ENCODE assay signal across 8 cellular contexts in the genomic region with DNA sequence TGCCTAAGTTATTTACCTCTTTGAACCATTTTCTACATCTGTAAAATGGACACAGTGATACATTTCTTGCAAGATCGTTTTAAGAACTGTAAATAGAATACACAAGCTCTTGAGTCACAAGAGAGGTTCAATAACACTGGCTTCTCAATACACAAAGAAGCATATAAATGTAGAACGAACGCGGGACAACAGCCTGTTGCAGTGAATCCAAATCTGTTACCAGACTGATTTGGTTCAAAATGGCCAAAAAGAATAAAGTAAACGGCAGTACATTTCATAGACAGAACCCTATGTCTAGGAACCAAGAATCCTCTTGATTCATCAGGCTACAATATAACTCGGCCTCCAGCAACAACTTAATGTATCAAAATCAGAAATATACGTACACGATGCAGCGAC. TPM values are rescaled to one million over a fixed set of nuclear protein-coding genes. Genes with fewer than 3 reads are reported as not detected.
DNase-seq lines count a peak whose midpoint lies in the region; ATAC-seq and TF ChIP-seq lines count a peak whose summit lies in the region.

No MANE protein-coding gene starts in this region.

- intact Hi-C loops in activated CD4-positive, alpha-beta T cell treated with anti-CD3 and anti-CD28 coated beads for 36 hours (cut with DNase I, micrococcal nuclease) = loop anchor here in 1 of 2 experiments (2.0 to 5.0 kb wide), 3 partner anchors 88 to 321 kb away; no protein-coding TSS in a partner anchor

- peak overlapping the region; percentile 76 for H3K4me3 ChIP-seq in LNCaP clone FGC (ENCODE audit: low read depth, low read length)
- H3K4me3 ChIP-seq in osteoblast (ENCODE audit: insufficient read depth, low read length) = peak overlapping the region; percentile 97

- H3K4me3 Mint-ChIP-seq in activated CD4-positive, alpha-beta T cell treated with anti-CD3 and anti-CD28 coated beads for 36 hours = peak overlapping the region; percentile 91
- H3K4me3 Mint-ChIP-seq in effector memory CD8-positive, alpha-beta T cell = peak overlapping the region; percentile 99

- peaks cover 9% of the 10 kb centered on the region for H3K4me1 ChIP-seq in osteoblast (ENCODE audit: insufficient read depth, low read length)

- peaks cover 22% of the 10 kb centered on the region for H3K36me3 Mint-ChIP-seq in activated CD4-positive, alpha-beta T cell treated with anti-CD3 and anti-CD28 coated beads for 36 hours (ENCODE audit: low read depth)
- H3K36me3 Mint-ChIP-seq in effector memory CD8-positive, alpha-beta T cell (ENCODE audit: insufficient read depth) = peaks cover 8% of the 10 kb centered on the region

- H3K27ac Mint-ChIP-seq in activated CD4-positive, alpha-beta T cell treated with anti-CD3 and anti-CD28 coated beads for 36 hours = peak overlapping the region; percentile 98
- peak overlapping the region; percentile 97 to 98 for H3K27ac Mint-ChIP-seq in effector memory CD8-positive, alpha-beta T cell

- H3K4me2 ChIP-seq in osteoblast (ENCODE audit: insufficient read depth, low read length) = peak overlapping the region; percentile 93

- TF ChIP-seq CTCF in LNCaP clone FGC (IDR thresholded peaks at IDR 0.05; ENCODE audit: control insufficient read depth, extremely low read depth, insufficient read depth) (no peak), osteoblast (IDR thresholded peaks at IDR 0.05; ENCODE audit: extremely low read depth, low read depth, low read length) (no peak)

- CTCF ChIA-PET in activated CD4-positive, alpha-beta T cell treated with anti-CD3 and anti-CD28 coated beads for 36 hours (lab: Charles Lee) = interaction anchor here (0.6 to 4.5 kb wide), 6 partner anchors 11 to 291 kb away, joined by 3 to 26 read pairs (median 3); no protein-coding TSS in a partner anchor

- DNase-seq in activated CD4-positive, alpha-beta T cell treated with anti-CD3 and anti-CD28 coated beads for 36 hours = no peak
- no peak for DNase-seq in activated CD4-positive, alpha-beta T cell treated with anti-CD3 and anti-CD28 coated beads for 48 hours
- DNase-seq in LNCaP clone FGC (ENCODE audit: low read depth) (no peak), osteoblast (ENCODE audit: insufficient read length, low spot score, missing footprints) (peak; percentile 10), NCI-H2227 (lab: John Stamatoyannopoulos, UW; ENCODE audit: unreplicated experiment) (no peak), NCI-H1417 treated with DMSO at 0.1 percent for 48 hours (lab: John Stamatoyannopoulos, UW) (no peak), amygdala (lab: John Stamatoyannopoulos, UW) (no peak)
- no peak for DNase-seq in effector memory CD8-positive, alpha-beta T cell

- H3K27ac ChIP-seq in osteoblast (ENCODE audit: low read depth, low read length) = peak overlapping the region; percentile 86

- no peaks in the 10 kb centered on the region for H3K27me3 Mint-ChIP-seq in activated CD4-positive, alpha-beta T cell treated with anti-CD3 and anti-CD28 coated beads for 36 hours
- peaks cover 0 to under 1% of the 10 kb centered on the region in 2 donors for H3K27me3 Mint-ChIP-seq in effector memory CD8-positive, alpha-beta T cell

- H3K27me3 ChIP-seq in osteoblast (ENCODE audit: insufficient read depth, low read length) = no peaks in the 10 kb centered on the region

- H3K36me3 ChIP-seq in osteoblast (ENCODE audit: insufficient read depth, low read length) = no peaks in the 10 kb centered on the region

- H2AFZ ChIP-seq in osteoblast (ENCODE audit: low read length) = peak overlapping the region; percentile 97

- POLR2A ChIA-PET in activated CD4-positive, alpha-beta T cell treated with anti-CD3 and anti-CD28 coated beads for 36 hours (lab: Charles Lee) = no interaction called here

- peaks cover 10% of the 10 kb centered on the region for H4K20me1 ChIP-seq in osteoblast (ENCODE audit: insufficient read depth, low read length)

- peak; percentile 28 for ATAC-seq in activated CD4-positive, alpha-beta T cell treated with anti-CD3 and anti-CD28 coated beads for 36 hours
- ATAC-seq in effector memory CD8-positive, alpha-beta T cell (replicated peaks) = peak; percentile 20

- H3K79me2 ChIP-seq in osteoblast (ENCODE audit: insufficient read depth, low read length) = peaks cover 57% of the 10 kb centered on the region

- H3K4me1 Mint-ChIP-seq in activated CD4-positive, alpha-beta T cell treated with anti-CD3 and anti-CD28 coated beads for 36 hours = peaks cover 38% of the 10 kb centered on the region
- H3K4me1 Mint-ChIP-seq in effector memory CD8-positive, alpha-beta T cell (ENCODE audit: low read depth in 2 of 2) = peaks cover 39 to 49% of the 10 kb centered on the region in 2 donors

- H3K9me3 ChIP-seq in osteoblast (ENCODE audit: low read depth, low read length) = no peaks in the 10 kb centered on the region

- H3K9me3 Mint-ChIP-seq in activated CD4-positive, alpha-beta T cell treated with anti-CD3 and anti-CD28 coated beads for 36 hours (ENCODE audit: low read depth) = no peaks in the 10 kb centered on the region
- no peaks in the 10 kb centered on the region for H3K9me3 Mint-ChIP-seq in effector memory CD8-positive, alpha-beta T cell

RNA-seq across cellular contexts. Expression of a gene that starts 0.7 kb away (rescaled TPM):
- total RNA-seq in activated CD4-positive, alpha-beta T cell treated with anti-CD3 and anti-CD28 coated beads for 36 hours = 10 to 100 TPM; 38.1 to 39.6 TPM
- 14.8 and 16.5 TPM in 2 replicates for total RNA-seq in osteoblast
